In the genomic region with DNA sequence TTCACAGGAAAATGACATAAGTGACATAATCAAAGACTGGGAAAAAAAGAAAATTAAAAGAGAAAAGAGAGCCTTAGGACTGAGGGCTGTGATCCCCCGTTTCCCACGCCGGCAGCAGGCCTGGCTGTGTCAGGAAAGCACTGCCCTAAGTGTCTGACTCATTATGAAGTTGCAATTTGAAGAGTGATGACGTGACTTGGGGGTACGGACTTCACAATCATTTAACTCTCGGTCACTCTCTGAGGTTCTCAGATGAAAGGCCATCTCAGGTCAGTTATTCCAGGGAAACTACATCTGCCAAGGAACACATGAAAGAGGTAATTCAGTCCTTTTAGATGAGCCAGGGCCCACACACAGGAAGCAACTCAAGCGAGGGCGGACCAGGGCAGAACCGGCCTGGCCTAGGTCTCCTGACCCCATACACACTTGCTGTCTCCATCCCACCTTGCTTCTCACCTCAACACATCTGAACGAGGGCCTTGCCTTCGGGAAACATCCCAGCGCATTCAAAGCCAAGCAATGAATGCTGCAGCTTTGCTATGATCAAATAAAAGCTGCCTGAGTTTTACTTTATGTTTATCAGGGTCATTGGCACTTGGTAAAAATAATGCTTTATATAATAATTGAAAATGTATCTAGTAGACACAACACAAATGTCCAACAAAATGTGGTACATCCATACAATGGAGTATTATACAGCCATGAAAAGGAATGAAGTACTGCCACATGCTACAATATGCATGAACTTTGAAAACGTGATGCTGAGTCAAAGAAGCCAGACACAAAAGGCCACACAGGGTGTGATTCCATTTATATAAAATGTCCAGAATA, we compare ENCODE assay signal across 1 cellular context.
TF ChIP-seq lines count a peak whose summit lies in the region.

No MANE protein-coding gene starts in this region.

TF ChIP-seq in SK-N-SH, 30 proteins besides CTCF, POLR2A, EP300 and RAD21 (continued from another document):
- TF ChIP-seq, protein P1, sequence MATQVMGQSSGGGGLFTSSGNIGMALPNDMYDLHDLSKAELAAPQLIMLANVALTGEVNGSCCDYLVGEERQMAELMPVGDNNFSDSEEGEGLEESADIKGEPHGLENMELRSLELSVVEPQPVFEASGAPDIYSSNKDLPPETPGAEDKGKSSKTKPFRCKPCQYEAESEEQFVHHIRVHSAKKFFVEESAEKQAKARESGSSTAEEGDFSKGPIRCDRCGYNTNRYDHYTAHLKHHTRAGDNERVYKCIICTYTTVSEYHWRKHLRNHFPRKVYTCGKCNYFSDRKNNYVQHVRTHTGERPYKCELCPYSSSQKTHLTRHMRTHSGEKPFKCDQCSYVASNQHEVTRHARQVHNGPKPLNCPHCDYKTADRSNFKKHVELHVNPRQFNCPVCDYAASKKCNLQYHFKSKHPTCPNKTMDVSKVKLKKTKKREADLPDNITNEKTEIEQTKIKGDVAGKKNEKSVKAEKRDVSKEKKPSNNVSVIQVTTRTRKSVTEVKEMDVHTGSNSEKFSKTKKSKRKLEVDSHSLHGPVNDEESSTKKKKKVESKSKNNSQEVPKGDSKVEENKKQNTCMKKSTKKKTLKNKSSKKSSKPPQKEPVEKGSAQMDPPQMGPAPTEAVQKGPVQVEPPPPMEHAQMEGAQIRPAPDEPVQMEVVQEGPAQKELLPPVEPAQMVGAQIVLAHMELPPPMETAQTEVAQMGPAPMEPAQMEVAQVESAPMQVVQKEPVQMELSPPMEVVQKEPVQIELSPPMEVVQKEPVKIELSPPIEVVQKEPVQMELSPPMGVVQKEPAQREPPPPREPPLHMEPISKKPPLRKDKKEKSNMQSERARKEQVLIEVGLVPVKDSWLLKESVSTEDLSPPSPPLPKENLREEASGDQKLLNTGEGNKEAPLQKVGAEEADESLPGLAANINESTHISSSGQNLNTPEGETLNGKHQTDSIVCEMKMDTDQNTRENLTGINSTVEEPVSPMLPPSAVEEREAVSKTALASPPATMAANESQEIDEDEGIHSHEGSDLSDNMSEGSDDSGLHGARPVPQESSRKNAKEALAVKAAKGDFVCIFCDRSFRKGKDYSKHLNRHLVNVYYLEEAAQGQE (IDR thresholded peaks at IDR 0.05; ENCODE audit: low read depth, low read length): no peak
- peak; percentile 81 for TF ChIP-seq FOSL2 (IDR thresholded peaks at IDR 0.05; ENCODE audit: borderline replicate concordance, low read depth)
- no peak for TF ChIP-seq RFX5 (IDR thresholded peaks at IDR 0.05; ENCODE audit: low read length)
- TF ChIP-seq, protein P2, sequence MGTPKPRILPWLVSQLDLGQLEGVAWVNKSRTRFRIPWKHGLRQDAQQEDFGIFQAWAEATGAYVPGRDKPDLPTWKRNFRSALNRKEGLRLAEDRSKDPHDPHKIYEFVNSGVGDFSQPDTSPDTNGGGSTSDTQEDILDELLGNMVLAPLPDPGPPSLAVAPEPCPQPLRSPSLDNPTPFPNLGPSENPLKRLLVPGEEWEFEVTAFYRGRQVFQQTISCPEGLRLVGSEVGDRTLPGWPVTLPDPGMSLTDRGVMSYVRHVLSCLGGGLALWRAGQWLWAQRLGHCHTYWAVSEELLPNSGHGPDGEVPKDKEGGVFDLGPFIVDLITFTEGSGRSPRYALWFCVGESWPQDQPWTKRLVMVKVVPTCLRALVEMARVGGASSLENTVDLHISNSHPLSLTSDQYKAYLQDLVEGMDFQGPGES (IDR thresholded peaks at IDR 0.05; ENCODE audit: low read depth, low read length): no peak
- no peak for TF ChIP-seq GABPA (IDR thresholded peaks at IDR 0.05; ENCODE audit: low read depth)
- TF ChIP-seq, protein P3, sequence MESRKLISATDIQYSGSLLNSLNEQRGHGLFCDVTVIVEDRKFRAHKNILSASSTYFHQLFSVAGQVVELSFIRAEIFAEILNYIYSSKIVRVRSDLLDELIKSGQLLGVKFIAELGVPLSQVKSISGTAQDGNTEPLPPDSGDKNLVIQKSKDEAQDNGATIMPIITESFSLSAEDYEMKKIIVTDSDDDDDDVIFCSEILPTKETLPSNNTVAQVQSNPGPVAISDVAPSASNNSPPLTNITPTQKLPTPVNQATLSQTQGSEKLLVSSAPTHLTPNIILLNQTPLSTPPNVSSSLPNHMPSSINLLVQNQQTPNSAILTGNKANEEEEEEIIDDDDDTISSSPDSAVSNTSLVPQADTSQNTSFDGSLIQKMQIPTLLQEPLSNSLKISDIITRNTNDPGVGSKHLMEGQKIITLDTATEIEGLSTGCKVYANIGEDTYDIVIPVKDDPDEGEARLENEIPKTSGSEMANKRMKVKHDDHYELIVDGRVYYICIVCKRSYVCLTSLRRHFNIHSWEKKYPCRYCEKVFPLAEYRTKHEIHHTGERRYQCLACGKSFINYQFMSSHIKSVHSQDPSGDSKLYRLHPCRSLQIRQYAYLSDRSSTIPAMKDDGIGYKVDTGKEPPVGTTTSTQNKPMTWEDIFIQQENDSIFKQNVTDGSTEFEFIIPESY (IDR thresholded peaks at IDR 0.05; ENCODE audit: borderline replicate concordance, low read depth): no peak
- no peak for TF ChIP-seq TAF1 (IDR thresholded peaks at IDR 0.05; ENCODE audit: borderline replicate concordance, low read depth, low read length)
- no peak for TF ChIP-seq GATA2 (CRISPR knock-in tag; IDR thresholded peaks at IDR 0.05)
- TF ChIP-seq, protein P4, sequence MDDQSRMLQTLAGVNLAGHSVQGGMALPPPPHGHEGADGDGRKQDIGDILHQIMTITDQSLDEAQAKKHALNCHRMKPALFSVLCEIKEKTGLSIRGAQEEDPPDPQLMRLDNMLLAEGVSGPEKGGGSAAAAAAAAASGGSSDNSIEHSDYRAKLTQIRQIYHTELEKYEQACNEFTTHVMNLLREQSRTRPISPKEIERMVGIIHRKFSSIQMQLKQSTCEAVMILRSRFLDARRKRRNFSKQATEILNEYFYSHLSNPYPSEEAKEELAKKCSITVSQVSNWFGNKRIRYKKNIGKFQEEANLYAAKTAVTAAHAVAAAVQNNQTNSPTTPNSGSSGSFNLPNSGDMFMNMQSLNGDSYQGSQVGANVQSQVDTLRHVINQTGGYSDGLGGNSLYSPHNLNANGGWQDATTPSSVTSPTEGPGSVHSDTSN (IDR thresholded peaks at IDR 0.05): peak; percentile 89
- peak; percentile 72 for TF ChIP-seq TCF12 (IDR thresholded peaks at IDR 0.05)
- TF ChIP-seq TEAD4 (IDR thresholded peaks at IDR 0.05; ENCODE audit: borderline replicate concordance, insufficient read depth): no peak
- TF ChIP-seq POLR2AphosphoS5 (IDR thresholded peaks at IDR 0.05; ENCODE audit: low read depth, low read length): peak; percentile 32; the same call in 1 of the 2 replicates
- peak; percentile 63; the same call in 1 of the 2 replicates for TF ChIP-seq JUND (IDR thresholded peaks at IDR 0.05)
TF ChIP-seq in SK-N-SH: peak in this region for 10.
